In the genomic region with DNA sequence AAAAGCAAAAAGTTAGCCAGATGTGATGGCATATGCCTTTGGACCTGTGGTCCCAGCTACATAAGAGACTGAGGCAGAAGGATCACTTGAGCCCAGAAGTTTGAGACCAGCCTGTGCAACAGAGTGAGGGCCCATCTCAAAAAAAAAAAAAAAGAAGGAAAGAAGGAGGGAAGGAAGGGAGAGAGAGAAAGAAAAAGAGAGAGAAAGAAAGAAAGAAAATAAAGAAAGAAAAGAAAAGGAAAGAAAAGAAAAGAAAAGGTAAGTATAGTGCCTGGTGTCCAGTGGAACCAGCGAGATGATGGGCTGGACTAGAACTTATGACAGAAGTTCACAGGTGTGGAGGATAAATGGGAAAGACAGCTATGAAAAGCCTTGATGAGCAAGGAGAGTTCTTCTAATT, we compare ENCODE assay signal across 18 cellular contexts.
A peak's percentile ranks its signal among the peaks of the same experiment; 100 is the strongest.
DNase-seq lines count a peak whose midpoint lies in the region; ATAC-seq, FAIRE-seq and TF ChIP-seq lines count a peak whose summit lies in the region.
"Had no signal": no experiment of that assay in that cellular context is flagged by ENCODE, and none has a peak within 500 bp of the region (broad histone marks: within the 10 kb centered on the region; RNA-seq: fewer than 3 reads in every experiment).

No MANE protein-coding gene starts in this region.

- no peaks in the 10 kb centered on the region for H3K79me2 ChIP-seq in HepG2 (ENCODE audit: insufficient read depth, low read length)

- FAIRE-seq in HepG2 (lab: Jason Lieb, UNC), result no peak

- H3K4me3 Mint-ChIP-seq in Calu3 (ENCODE audit: low read depth, unreplicated experiment) (no peak overlapping the region), T-helper 17 cell (peak overlapping the region; percentile 4)
- peak overlapping the region; percentile 65 for H3K4me3 Mint-ChIP-seq in stimulated activated memory B cell treated with anti-CD40 and anti-IgM and Interleukin-4, amounts not matched to agents 10 μg/mL and 1 μg/mL and 100 μg/mL, for 72 hours

- H3K4me3 ChIP-seq in HepG2 (replicated peaks in 1 of 3; ENCODE audit: insufficient read depth in 1 of 3, low read depth in 2 of 3, low read length in 3 of 3) (no peak overlapping the region), upper lobe of right lung (no peak overlapping the region), esophagus muscularis mucosa (no peak overlapping the region)

- peak overlapping the region; percentile 92 for H3K27ac ChIP-seq in HepG2 (ENCODE audit: extremely low read length, insufficient read depth, low read length)
- H3K27ac ChIP-seq in upper lobe of right lung, result no peak overlapping the region
- H3K27ac ChIP-seq in esophagus muscularis mucosa (replicated peaks in 1 of 4), result no peak overlapping the region
- H3K27ac ChIP-seq: C4-2B had no signal

- H3K4me2 ChIP-seq in HepG2 (ENCODE audit: low read depth, low read length), result no peak overlapping the region

- no peak for TF ChIP-seq POLR2A in HepG2 (IDR thresholded peaks at IDR 0.05; ENCODE audit: insufficient read depth in 1 of 2, low read depth in 2 of 2, low read length in 2 of 2)
- no peak for TF ChIP-seq POLR2A in esophagus muscularis mucosa (IDR thresholded peaks at IDR 0.05; ENCODE audit: low read depth)

- TF ChIP-seq RAD21 in HepG2 (CRISPR knock-in tag; IDR thresholded peaks at IDR 0.05), result no peak

- H3K36me3 ChIP-seq in HepG2 (replicated peaks in 1 of 2; ENCODE audit: control insufficient read depth in 1 of 2, insufficient read depth in 2 of 2, low read length in 2 of 2), result no peaks in the 10 kb centered on the region
- H3K36me3 ChIP-seq in upper lobe of right lung, result no peaks in the 10 kb centered on the region
- no peaks in the 10 kb centered on the region for H3K36me3 ChIP-seq in esophagus muscularis mucosa

- intact Hi-C loops in Calu3 (cut with micrococcal nuclease; ENCODE audit: unreplicated experiment), result loop anchor here (2.0 to 5.0 kb wide), 6 partner anchors 17 to 247 kb away; a partner anchor contains a TSS
- intact Hi-C loops in HepG2 (cut with micrococcal nuclease; ENCODE audit: unreplicated experiment), result no loop called here
- intact Hi-C loops in upper lobe of right lung (cut with DNase I), result no loop called here
- intact Hi-C loops in esophagus muscularis mucosa (cut with DNase I), result no loop called here

- H3K27me3 ChIP-seq in HepG2 (ENCODE audit: control insufficient read depth in 1 of 2, insufficient read depth in 2 of 2, low read length in 2 of 2), result no peaks in the 10 kb centered on the region
- no peaks in the 10 kb centered on the region for H3K27me3 ChIP-seq in upper lobe of right lung
- H3K27me3 ChIP-seq in esophagus muscularis mucosa, result no peaks in the 10 kb centered on the region

- no peaks in the 10 kb centered on the region for H3K9me3 ChIP-seq in T-helper 17 cell (ENCODE audit: control insufficient read depth, low read length, poor library complexity, severe bottlenecking)
- H3K9me3 ChIP-seq in HepG2 (ENCODE audit: low read length), result peaks cover 3% of the 10 kb centered on the region; the same call in 1 of the 2 replicates
- H3K9me3 ChIP-seq in upper lobe of right lung, result no peaks in the 10 kb centered on the region
- H3K9me3 ChIP-seq in esophagus muscularis mucosa, result no peaks in the 10 kb centered on the region

- CTCF ChIA-PET in Calu3 (lab: Charles Lee) (no interaction called here), HepG2 (lab: Yijun Ruan, JAX; ENCODE audit: low intra/inter-chr PET ratio, low total read pairs) (no interaction called here)

- H4K20me1 ChIP-seq in HepG2 (ENCODE audit: insufficient read depth, low read length), result no peaks in the 10 kb centered on the region

- H3K27ac Mint-ChIP-seq in Calu3 (ENCODE audit: unreplicated experiment) (peak overlapping the region; percentile 72), T-helper 17 cell (no peak overlapping the region)
- H3K27ac Mint-ChIP-seq in stimulated activated memory B cell treated with anti-CD40 and anti-IgM and Interleukin-4, amounts not matched to agents 10 μg/mL and 1 μg/mL and 100 μg/mL, for 72 hours, result peak overlapping the region; percentile 87

- in situ Hi-C loops in HepG2 (cut with HindIII; ENCODE audit: extremely low pct_ligation_motif_present, low pct_unique_long_range_greater_than_20kb), result no loop called here

- DNase-seq in Calu3, result no peak
- no peak for DNase-seq in T-helper 17 cell
- DNase-seq in HepG2 (ENCODE audit: low spot score), result no peak
- DNase-seq in upper lobe of right lung, result no peak
- DNase-seq in esophagus muscularis mucosa (ENCODE audit: extremely low spot score), result no peak
- DNase-seq in SHP77 (lab: John Stamatoyannopoulos, UW), result no peak
- DNase-seq: DMS153, EL, H7, IMR-90, NCI-H1417, NCI-H187 treated with DMSO at 0.1 percent for 48 hours, NCI-H2171, NCI-H748 treated with DMSO at 0.1 percent for 48 hours, PC-3 had no signal

- H3K36me3 Mint-ChIP-seq in Calu3 (ENCODE audit: insufficient read depth, unreplicated experiment) (peaks cover 20% of the 10 kb centered on the region), T-helper 17 cell (ENCODE audit: low read depth) (no peaks in the 10 kb centered on the region)
- no peaks in the 10 kb centered on the region for H3K36me3 Mint-ChIP-seq in stimulated activated memory B cell treated with anti-CD40 and anti-IgM and Interleukin-4, amounts not matched to agents 10 μg/mL and 1 μg/mL and 100 μg/mL, for 72 hours

- H3K9ac ChIP-seq in HepG2 (ENCODE audit: insufficient read depth, low read depth, low read length), result 0 out of 2 replicates have a peak overlapping the region, but pooled peaks have one; percentile 28

- H3K27me3 Mint-ChIP-seq in Calu3 (ENCODE audit: unreplicated experiment), result no peaks in the 10 kb centered on the region
- peaks cover 34% of the 10 kb centered on the region for H3K27me3 Mint-ChIP-seq in T-helper 17 cell
- H3K27me3 Mint-ChIP-seq in stimulated activated memory B cell treated with anti-CD40 and anti-IgM and Interleukin-4, amounts not matched to agents 10 μg/mL and 1 μg/mL and 100 μg/mL, for 72 hours, result no peaks in the 10 kb centered on the region

- no peaks in the 10 kb centered on the region for H3K9me3 Mint-ChIP-seq in Calu3 (ENCODE audit: low read depth, unreplicated experiment)
- H3K9me3 Mint-ChIP-seq in stimulated activated memory B cell treated with anti-CD40 and anti-IgM and Interleukin-4, amounts not matched to agents 10 μg/mL and 1 μg/mL and 100 μg/mL, for 72 hours, result peaks cover 2% of the 10 kb centered on the region

- H2AFZ ChIP-seq in HepG2 (ENCODE audit: low read length), result no peak overlapping the region

- peaks cover 79% of the 10 kb centered on the region for H3K4me1 ChIP-seq in HepG2 (ENCODE audit: insufficient read depth, low read length)
- H3K4me1 ChIP-seq in upper lobe of right lung, result no peaks in the 10 kb centered on the region
- no peaks in the 10 kb centered on the region for H3K4me1 ChIP-seq in esophagus muscularis mucosa

- no peak for ATAC-seq in T-helper 17 cell
- no peak for ATAC-seq in HepG2
- ATAC-seq in stimulated activated memory B cell treated with anti-CD40 and anti-IgM and Interleukin-4, amounts not matched to agents 10 μg/mL and 1 μg/mL and 100 μg/mL, for 72 hours, result no peak
- no peak for ATAC-seq in upper lobe of right lung
- no peak for ATAC-seq in GM18867 (IDR thresholded peaks at IDR 0.05; ENCODE audit: unreplicated experiment)

- TSS peak; percentile 34 for BruUV-seq in Calu3 (replicated peaks; lab: Mats Ljungman, UMichigan)
- no TSS peak for BruUV-seq in HepG2 (replicated peaks; lab: Mats Ljungman, UMichigan)

- POLR2A ChIA-PET in HepG2 (lab: Yijun Ruan, JAX), result interaction anchor here (1.0 to 1.9 kb wide), 2 partner anchors 9 to 69 kb away, joined by 3 to 8 read pairs; no protein-coding TSS in a partner anchor

- H3K4me1 Mint-ChIP-seq in Calu3 (ENCODE audit: low read depth, unreplicated experiment) (peaks cover 63% of the 10 kb centered on the region), T-helper 17 cell (no peaks in the 10 kb centered on the region)
- H3K4me1 Mint-ChIP-seq in stimulated activated memory B cell treated with anti-CD40 and anti-IgM and Interleukin-4, amounts not matched to agents 10 μg/mL and 1 μg/mL and 100 μg/mL, for 72 hours, result peaks cover 47% of the 10 kb centered on the region

- no peak for TF ChIP-seq CTCF in Calu3 (IDR thresholded peaks at IDR 0.05; ENCODE audit: unreplicated experiment)
- TF ChIP-seq CTCF in HepG2 (CRISPR knock-in tag; IDR thresholded peaks at IDR 0.05), result no peak
- no peak for TF ChIP-seq CTCF in upper lobe of right lung (IDR thresholded peaks at IDR 0.05)
- TF ChIP-seq CTCF in esophagus muscularis mucosa (IDR thresholded peaks at IDR 0.05), result no peak

- TF ChIP-seq EP300 in HepG2 (IDR thresholded peaks at IDR 0.05; ENCODE audit: low read depth in 2 of 2, low read length in 2 of 2) (no peak), HepG2 (CRISPR knock-in tag; IDR thresholded peaks at IDR 0.05; ENCODE audit: borderline replicate concordance) (no peak), esophagus muscularis mucosa (IDR thresholded peaks at IDR 0.05) (no peak)

- 98% methylated on average over 1 of the region's 1 CpG for WGBS in HepG2 (ENCODE audit: low lambda C conversion rate)
- WGBS in esophagus muscularis mucosa, result 87% methylated on average over 1 of the region's 1 CpG
